In the genomic region with DNA sequence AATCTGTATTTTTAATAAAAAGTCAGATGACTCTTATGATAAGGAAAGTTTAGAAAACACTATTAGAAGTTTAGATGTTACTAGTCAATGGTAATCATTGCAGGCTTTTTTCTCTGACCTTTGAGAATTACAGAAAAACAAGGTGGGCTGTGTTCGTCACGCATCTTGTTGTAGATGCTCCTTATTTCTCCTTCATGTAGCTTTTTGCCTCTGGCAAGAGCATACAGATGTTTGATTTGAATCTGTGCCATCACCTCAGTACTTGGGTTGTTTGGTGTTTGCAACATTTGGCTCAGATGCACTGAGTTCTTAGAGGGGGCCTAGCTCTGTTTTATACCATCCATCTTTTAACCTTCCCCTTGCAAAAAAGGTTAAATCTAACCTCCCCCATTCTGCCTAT, we compare ENCODE assay signal across 17 cellular contexts. TPM values are rescaled to one million over a fixed set of nuclear protein-coding genes. Genes with fewer than 3 reads are reported as not detected.
DNase-seq lines count a peak whose midpoint lies in the region; ATAC-seq and TF ChIP-seq lines count a peak whose summit lies in the region.
"Had no signal": no experiment of that assay in that cellular context is flagged by ENCODE, and none has a peak within 500 bp of the region (broad histone marks: within the 10 kb centered on the region; RNA-seq: fewer than 3 reads in every experiment).

No MANE protein-coding gene starts in this region.

- H3K27ac Mint-ChIP-seq in CD4-positive, alpha-beta T cell = no peak overlapping the region
- H3K27ac Mint-ChIP-seq: CD14-positive monocyte; CD8-positive, alpha-beta memory T cell; H9; IgD-negative memory B cell had no signal

- no peaks in the 10 kb centered on the region for H3K4me1 Mint-ChIP-seq in CD4-positive, alpha-beta T cell (ENCODE audit: low read depth)
- H3K4me1 Mint-ChIP-seq: CD14-positive monocyte; CD8-positive, alpha-beta memory T cell had no signal

- CTCF ChIA-PET in CD4-positive, alpha-beta T cell (lab: Charles Lee) = no interaction called here

- peaks cover 2% of the 10 kb centered on the region for H3K9me3 Mint-ChIP-seq in CD4-positive, alpha-beta T cell
- H3K9me3 Mint-ChIP-seq: IgD-negative memory B cell had no signal

- DNase-seq in NCI-H1092 (lab: John Stamatoyannopoulos, UW) = peak; percentile 24
- DNase-seq in NCI-H2029 treated with DMSO at 0.1 percent for 48 hours (lab: John Stamatoyannopoulos, UW) = peak; percentile 28
- DNase-seq in choroid plexus epithelial cell (ENCODE audit: low read depth) = peak; percentile 12
- DNase-seq in sciatic nerve (ENCODE audit: low spot score) = no peak
- DNase-seq in CD4-positive, alpha-beta T cell = no peak
- DNase-seq: Caco-2; CD8-positive, alpha-beta memory T cell; DMS53; GF-D8; GM23248; H9 had no signal

- H3K27ac ChIP-seq in CD4-positive, alpha-beta T cell (ENCODE audit: low read depth, low read length) = no peak overlapping the region
- H3K27ac ChIP-seq: A549, GM23248 had no signal

- H3K27me3 ChIP-seq in CD4-positive, alpha-beta T cell (ENCODE audit: control insufficient read depth, insufficient read depth, low read length) = no peaks in the 10 kb centered on the region

- H3K27me3 Mint-ChIP-seq in CD4-positive, alpha-beta T cell = no peaks in the 10 kb centered on the region
- H3K27me3 Mint-ChIP-seq: CD8-positive, alpha-beta memory T cell; IgD-negative memory B cell had no signal

- H3K36me3 Mint-ChIP-seq in CD4-positive, alpha-beta T cell (ENCODE audit: low read depth) = no peaks in the 10 kb centered on the region
- H3K36me3 Mint-ChIP-seq: CD14-positive monocyte; CD8-positive, alpha-beta memory T cell; IgD-negative memory B cell had no signal

- H3K4me3 Mint-ChIP-seq in CD4-positive, alpha-beta T cell = no peak overlapping the region
- H3K4me3 Mint-ChIP-seq: CD14-positive monocyte; CD8-positive, alpha-beta memory T cell; H9; IgD-negative memory B cell had no signal

- TF ChIP-seq CTCF in choroid plexus epithelial cell (conservative IDR thresholded peaks at IDR 0.05; ENCODE audit: low read depth, low read length) = no peak
- TF ChIP-seq CTCF in CD4-positive, alpha-beta T cell (IDR thresholded peaks at IDR 0.05) = no peak

- intact Hi-C loops in sciatic nerve (cut with DNase I) = no loop called here
- intact Hi-C loops in CD4-positive, alpha-beta T cell (cut with DNase I, micrococcal nuclease) = no loop called here

- no peak overlapping the region for H3K4me3 ChIP-seq in choroid plexus epithelial cell (ENCODE audit: low read depth, low read length)
- H3K4me3 ChIP-seq: A549, GM23248 had no signal

- H3K9me3 ChIP-seq in CD4-positive, alpha-beta T cell (ENCODE audit: control insufficient read depth, low read length) = no peaks in the 10 kb centered on the region
- H3K9me3 ChIP-seq: A549, Caco-2 had no signal

- ATAC-seq in sciatic nerve (peak; percentile 30), GM21786 (IDR thresholded peaks at IDR 0.05; ENCODE audit: unreplicated experiment) (no peak), HG02623 (IDR thresholded peaks at IDR 0.05; ENCODE audit: unreplicated experiment) (no peak)
- no peak for ATAC-seq in CD4-positive, alpha-beta T cell (ENCODE audit: poor library complexity)
- ATAC-seq: A549 had no signal

- POLR2A ChIA-PET in CD4-positive, alpha-beta T cell (lab: Charles Lee) = no interaction called here

RNA-seq across cellular contexts. Expression of a gene that starts 11.5 kb away (rescaled TPM):
- total RNA-seq in sciatic nerve = not detected
- not detected for total RNA-seq in CD4-positive, alpha-beta T cell
- total RNA-seq: Caco-2; CD8-positive, alpha-beta memory T cell; GM23248; H9; HT1080 had no signal

Comparison
In these comparisons a context has a peak if more than half of its experiments do, and no peak if none do; other contexts are left out.
1. DNase-seq: peak in NCI-H1092 (single experiment), NCI-H2029 treated with DMSO at 0.1 percent for 48 hours (single experiment) and choroid plexus epithelial cell (single experiment); none in sciatic nerve (single experiment) and CD4-positive, alpha-beta T cell (0 of 10).